In the genomic region with DNA sequence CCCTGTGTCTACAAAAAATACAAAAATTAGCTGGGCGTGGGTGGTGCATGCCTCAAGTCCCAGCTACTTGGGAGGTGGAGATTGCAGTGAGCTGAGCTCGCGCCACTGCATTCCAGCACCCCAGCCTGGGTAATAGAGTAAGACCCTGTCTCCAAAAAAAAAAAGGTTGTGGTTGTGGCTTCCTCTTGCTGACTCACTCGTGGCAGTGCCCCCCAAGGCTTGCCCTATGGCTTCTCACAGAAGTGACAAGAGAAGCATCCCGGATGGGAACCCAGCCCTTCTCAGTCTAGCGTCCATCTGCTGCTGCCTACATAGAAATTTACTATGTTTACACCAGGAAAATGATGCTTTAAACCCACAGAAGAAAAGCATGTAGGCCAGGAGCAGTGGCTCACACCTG, we compare ENCODE assay signal across 11 cellular contexts.
DNase-seq lines count a peak whose midpoint lies in the region; ATAC-seq lines count a peak whose summit lies in the region.
"Had no signal": no experiment of that assay in that cellular context is flagged by ENCODE, and none has a peak within 500 bp of the region (broad histone marks: within the 10 kb centered on the region; RNA-seq: fewer than 3 reads in every experiment).

No MANE protein-coding gene starts in this region.

- H2BK5ac ChIP-seq in mesendoderm (ENCODE audit: low read length), result no peak overlapping the region

- H3K4me2 ChIP-seq in BLaER1, result peak overlapping the region; percentile 32
- no peak overlapping the region for H3K4me2 ChIP-seq in mesendoderm (ENCODE audit: low read length)

- no peak overlapping the region for H3K4me3 ChIP-seq in BLaER1
- no peak overlapping the region for H3K4me3 ChIP-seq in mesendoderm (ENCODE audit: low read length)
- H3K4me3 ChIP-seq: Peyer's patch had no signal

- H3K56ac ChIP-seq in mesendoderm (ENCODE audit: low read length), result no peak overlapping the region

- H4K5ac ChIP-seq in mesendoderm (ENCODE audit: low read length), result no peak overlapping the region

- DNase-seq in HK-2 (ENCODE audit: unreplicated experiment) (peak; percentile 34), amniotic stem cell (lab: John Stamatoyannopoulos, UW) (peak; percentile 39), mesendoderm (peak; percentile 77), GM03348 (ENCODE audit: low spot score) (no peak), UCSD-AML1 (lab: John Stamatoyannopoulos, UW; ENCODE audit: unreplicated experiment) (no peak)
- no peak for DNase-seq in activated naive CD4-positive, alpha-beta T cell treated with Interleukin-2 at 50 U/mL for 16 hours
- DNase-seq: stimulated activated CD4-positive, alpha-beta T cell treated with anti-CD3 and anti-CD28 coated beads, Interleukin-1b, Interleukin-23, amount 100 ng/mL, for 48 hours had no signal

- no peak overlapping the region for H3K23ac ChIP-seq in mesendoderm (ENCODE audit: low read length)

- H3K9ac ChIP-seq in BLaER1 (0 out of 2 replicates have a peak overlapping the region, but pooled peaks have one; percentile 40), mesendoderm (ENCODE audit: low read length) (no peak overlapping the region)

- H3K27ac ChIP-seq in BLaER1 (no peak overlapping the region), mesendoderm (ENCODE audit: low read depth, low read length) (no peak overlapping the region)
- H3K27ac ChIP-seq: Peyer's patch had no signal

- H3K27me3 ChIP-seq in BLaER1 (no peaks in the 10 kb centered on the region), mesendoderm (ENCODE audit: insufficient read depth, low read length, poor library complexity) (no peaks in the 10 kb centered on the region)
- H3K27me3 ChIP-seq: Peyer's patch had no signal

- H2AK5ac ChIP-seq in mesendoderm (ENCODE audit: low read length), result no peak overlapping the region

- H2BK15ac ChIP-seq in mesendoderm (replicated peaks; ENCODE audit: low read depth), result no peak overlapping the region

- H3K4ac ChIP-seq in mesendoderm (ENCODE audit: low read depth, low read length), result no peak overlapping the region

- H4K8ac ChIP-seq in mesendoderm (ENCODE audit: low read depth, low read length), result no peak overlapping the region

- H3K9me3 ChIP-seq in BLaER1, result no peaks in the 10 kb centered on the region
- H3K9me3 ChIP-seq: Peyer's patch had no signal

- H3K4me1 ChIP-seq in BLaER1 (peaks cover 45% of the 10 kb centered on the region), mesendoderm (ENCODE audit: control insufficient read depth, low read depth, low read length) (no peaks in the 10 kb centered on the region)
- H3K4me1 ChIP-seq: Peyer's patch had no signal

- no peak for ATAC-seq in HG02970 (IDR thresholded peaks at IDR 0.05; ENCODE audit: low FRiP score, unreplicated experiment)
- ATAC-seq: naive thymus-derived CD4-positive, alpha-beta T cell had no signal

- no peak overlapping the region for H2BK120ac ChIP-seq in mesendoderm (ENCODE audit: low read depth, low read length)

- no peaks in the 10 kb centered on the region for H3K79me1 ChIP-seq in mesendoderm (ENCODE audit: low read length)

- H3K36me3 ChIP-seq in BLaER1 (peaks cover 6% of the 10 kb centered on the region; the same call in 1 of the 2 replicates), mesendoderm (ENCODE audit: control insufficient read depth, insufficient read depth, low read length) (no peaks in the 10 kb centered on the region)

- H4K20me1 ChIP-seq in BLaER1, result no peaks in the 10 kb centered on the region

- whole genome bisulfite sequencing in mesendoderm (ENCODE audit: extremely low coverage, insufficient coverage, low lambda C conversion rate), result no CpG with 5 or more reads among the region's 6 CpGs

- no peak overlapping the region for H3K18ac ChIP-seq in mesendoderm (ENCODE audit: low read length)

- H3K79me2 ChIP-seq in mesendoderm (ENCODE audit: control insufficient read depth, insufficient read depth, low read length), result no peaks in the 10 kb centered on the region

Comparison
In these comparisons a context has a peak if more than half of its experiments do, and no peak if none do; other contexts are left out.
1. DNase-seq: peak in HK-2 (single experiment), amniotic stem cell (single experiment) and mesendoderm (single experiment); none in GM03348 (single experiment), UCSD-AML1 (single experiment) and activated naive CD4-positive, alpha-beta T cell treated with Interleukin-2 at 50 U/mL for 16 hours (single experiment).